In genomic region chr7:6590645-6591110, GRCh38 we compare ENCODE assay signal across 8 cellular contexts. TPM values are rescaled to one million over a fixed set of nuclear protein-coding genes. Genes with fewer than 3 reads are reported as not detected.
DNase-seq lines count a peak whose midpoint lies in the region; ATAC-seq and TF ChIP-seq lines count a peak whose summit lies in the region.

No MANE protein-coding gene starts in this region.

- peak; percentile 42 for DNase-seq in COLO829 (ENCODE audit: low spot score)
- no peak for DNase-seq in H9
- no peak for DNase-seq in SK-N-MC (ENCODE audit: low read depth, low spot score)
- DNase-seq in fibroblast of pulmonary artery (ENCODE audit: low read depth): peak; percentile 23
- DNase-seq in psoas muscle: no peak
- DNase-seq in NCI-H524 (lab: John Stamatoyannopoulos, UW): no peak
- DNase-seq in occipital lobe (lab: John Stamatoyannopoulos, UW): no peak

- H3T11ph ChIP-seq in H9 (ENCODE audit: low read length): no peak overlapping the region

- H4K5ac ChIP-seq in H9 (ENCODE audit: insufficient read length, low read depth, low read length): no peak overlapping the region

- H3K27me3 Mint-ChIP-seq in H9 (ENCODE audit: low read depth): no peaks in the 10 kb centered on the region

- no peak overlapping the region for H2BK20ac ChIP-seq in H9 (ENCODE audit: low read depth, low read length, poor library complexity, severe bottlenecking)

- H3K27ac ChIP-seq in H9 (ENCODE audit: insufficient read length, low read depth, low read length) (no peak overlapping the region), SK-N-MC (no peak overlapping the region), psoas muscle (peak overlapping the region; percentile 89)

- H2BK5ac ChIP-seq in H9 (ENCODE audit: insufficient read length, low read length): no peak overlapping the region

- no peak overlapping the region for H3K14ac ChIP-seq in H9 (ENCODE audit: insufficient read depth, low read length)

- H2AK5ac ChIP-seq in H9 (ENCODE audit: insufficient read length, low read length): no peak overlapping the region

- H3K27ac Mint-ChIP-seq in H9: peak overlapping the region in 1 of 3 experiments; percentile 75; a peak in 2 of 7 replicates

- H3K4me3 ChIP-seq in SK-N-MC (peak overlapping the region; percentile 96), fibroblast of pulmonary artery (replicated peaks; ENCODE audit: low read depth, low read length) (peak overlapping the region; percentile 70), psoas muscle (peak overlapping the region; percentile 97)

- peak overlapping the region; percentile 13 for H3K4me2 ChIP-seq in H9 (ENCODE audit: insufficient read depth, insufficient read length, low read length)

- TF ChIP-seq CTCF in H9 (conservative IDR thresholded peaks at IDR 0.05) (0 out of 3 replicates have a peak, but pooled peaks have one; percentile 11), fibroblast of pulmonary artery (IDR thresholded peaks at IDR 0.05; ENCODE audit: low read length, missing control alignments) (no peak), psoas muscle (IDR thresholded peaks at IDR 0.05) (no peak)

- WGBS in H9 (ENCODE audit: extremely low coverage, insufficient read length, low lambda C conversion rate): no CpG with 5 or more reads among the region's 10 CpGs
- WGBS in psoas muscle, 3 donors: 7 to 10% (median 10%) methylated on average over 9 to 10 of the region's 10 CpGs

- H3K56ac ChIP-seq in H9 (ENCODE audit: insufficient read length, low read depth, low read length): no peak overlapping the region

- peak overlapping the region; percentile 23 for H3K9ac ChIP-seq in H9 (ENCODE audit: extremely low read depth, insufficient read length, low read length)
- H3K9ac ChIP-seq in SK-N-MC (ENCODE audit: insufficient read length): peak overlapping the region; percentile 88

- no peak overlapping the region for H3K18ac ChIP-seq in H9 (ENCODE audit: insufficient read length, low read depth, low read length)

- no peak overlapping the region for H2BK15ac ChIP-seq in H9 (ENCODE audit: low read depth, low read length)

- no peak overlapping the region for H2BK120ac ChIP-seq in H9 (ENCODE audit: low read depth, low read length, poor library complexity, severe bottlenecking)

- H3K79me1 ChIP-seq in H9 (ENCODE audit: insufficient read depth, low read depth, low read length, poor library complexity, severe bottlenecking): no peaks in the 10 kb centered on the region

- H3K23ac ChIP-seq in H9 (ENCODE audit: insufficient read length, low read depth, low read length): no peak overlapping the region

- no peak overlapping the region for H3K4ac ChIP-seq in H9 (ENCODE audit: low read depth, low read length)

- H4K20me1 ChIP-seq in H9 (ENCODE audit: control insufficient read depth, insufficient read depth, insufficient read length): no peaks in the 10 kb centered on the region

- no peak overlapping the region for H4K8ac ChIP-seq in H9 (replicated peaks; ENCODE audit: insufficient read length, low read depth, low read length)

- H3K9me3 ChIP-seq in H9 (ENCODE audit: control insufficient read depth, low read depth, low read length): no peaks in the 10 kb centered on the region
- no peaks in the 10 kb centered on the region for H3K9me3 ChIP-seq in SK-N-MC (ENCODE audit: low read depth, low read length)
- no peaks in the 10 kb centered on the region for H3K9me3 ChIP-seq in psoas muscle

- no peaks in the 10 kb centered on the region for H3K79me2 ChIP-seq in H9 (ENCODE audit: insufficient read depth, low read length)

- peaks cover 6% of the 10 kb centered on the region for H3K23me2 ChIP-seq in H9 (ENCODE audit: insufficient read length, low read depth, low read length, poor library complexity, severe bottlenecking)

- H3K36me3 ChIP-seq in SK-N-MC (ENCODE audit: insufficient read depth, low read length) (peaks cover 24% of the 10 kb centered on the region; the same call in 1 of the 2 replicates), psoas muscle (ENCODE audit: insufficient read depth in 1 of 2, low read depth in 1 of 2) (peaks cover 12 to 82% of the 10 kb centered on the region in 2 donors)

- H2BK12ac ChIP-seq in H9 (ENCODE audit: insufficient read length, low read depth, low read length): no peak overlapping the region

- no peak overlapping the region for H2AFZ ChIP-seq in H9 (ENCODE audit: low read length)

- no peaks in the 10 kb centered on the region for H3K9me3 Mint-ChIP-seq in H9

- peak overlapping the region; percentile 81 to 92 for H3K4me3 Mint-ChIP-seq in H9

- peak in 1 of 4 donors; percentile 14 for ATAC-seq in psoas muscle
- ATAC-seq in HG02588 (IDR thresholded peaks at IDR 0.05; ENCODE audit: unreplicated experiment): no peak

- intact Hi-C loops in psoas muscle (cut with DNase I): no loop called here

- H3K27me3 ChIP-seq in H9 (ENCODE audit: insufficient read depth, low read length): no peaks in the 10 kb centered on the region
- no peaks in the 10 kb centered on the region for H3K27me3 ChIP-seq in psoas muscle (ENCODE audit: insufficient read depth in 3 of 3, low read length in 2 of 3)

- H3K4me1 Mint-ChIP-seq in H9: peaks cover 9 to 10% of the 10 kb centered on the region in 2 experiments

- H3K4me1 ChIP-seq in H9 (ENCODE audit: insufficient read depth, low read length) (no peaks in the 10 kb centered on the region), psoas muscle (peaks cover 14% of the 10 kb centered on the region)

- H4K91ac ChIP-seq in H9 (ENCODE audit: insufficient read length, low read depth, low read length): no peak overlapping the region

- peaks cover 25 to 76% (median 67%) of the 10 kb centered on the region in 3 experiments for H3K36me3 Mint-ChIP-seq in H9 (ENCODE audit: insufficient read depth in 1 of 3, low read depth in 3 of 3)

RNA-seq across cellular contexts. Expression of gene INTS15, which starts 0.9 kb away (rescaled TPM):
- total RNA-seq in H9 (2021): 41.9 and 42.9 TPM in 2 replicates
- total RNA-seq in psoas muscle: 10 to 100 TPM; 14.1 to 26.3 (median 21.3) TPM
- polyA plus RNA-seq in psoas muscle: 10 to 100 TPM; 20.3 to 46.0 (median 25.6) TPM
- 18.2 TPM for total RNA-seq in occipital lobe

RNA-seq across cellular contexts. Expression of gene ZDHHC4, which starts 13.4 kb away (rescaled TPM):
- total RNA-seq in H9 (2021): 58.9 and 62.0 TPM in 2 replicates
- total RNA-seq in psoas muscle: 10 to 100 TPM; 46.7 to 60.1 (median 56.1) TPM
- polyA plus RNA-seq in psoas muscle: 100 to 1,000 TPM in 1 of 3 donors, 10 to 100 TPM in 2; 60.0 to 112 (median 78.1) TPM
- total RNA-seq in occipital lobe: 54.4 TPM

RNA-seq across cellular contexts. Expression of gene ZNF853, which starts 24.7 kb away (rescaled TPM):
- 9.3 and 9.6 TPM in 2 replicates for total RNA-seq in H9 (2021)
- total RNA-seq in psoas muscle: 10 to 100 TPM in 3 of 4 donors, 1 to 10 TPM in 1; 7.0 to 10.5 (median 10.4) TPM
- 1 to 10 TPM; 4.4 to 7.8 (median 6.7) TPM for polyA plus RNA-seq in psoas muscle
- total RNA-seq in occipital lobe: 23.6 TPM

RNA-seq across cellular contexts. Expression of gene GRID2IP, which starts 39.4 kb away (rescaled TPM):
- total RNA-seq in H9 (2021) (1.7 TPM in 2 replicates), psoas muscle (under 1 TPM in 1 of 4 donors, not detected in 3; 0.06 TPM), occipital lobe (1.2 TPM)
- under 1 TPM in 2 of 3 donors, not detected in 1; 0.01 to 0.03 TPM for polyA plus RNA-seq in psoas muscle

RNA-seq across cellular contexts. Expression of gene ZNF316, which starts 46.4 kb away (rescaled TPM):
- 22.2 and 23.4 TPM in 2 replicates for total RNA-seq in H9 (2021)
- total RNA-seq in psoas muscle: 10 to 100 TPM; 13.9 to 21.7 (median 19.2) TPM
- 10 to 100 TPM in 2 of 3 donors, 1 to 10 TPM in 1; 9.4 to 17.8 (median 12.7) TPM for polyA plus RNA-seq in psoas muscle
- total RNA-seq in occipital lobe: 18.2 TPM

Comparison
In these comparisons a context has a peak if more than half of its experiments do, and no peak if none do; other contexts are left out.
1. DNase-seq: peak in COLO829 (single experiment) and fibroblast of pulmonary artery (single experiment); none in H9 (single experiment), SK-N-MC (single experiment), psoas muscle (0 of 2), NCI-H524 (0 of 2) and occipital lobe (single experiment).
2. Peak in every context shown above with its lines, with median percentiles within 50 percentile points of each other: H3K4me3 ChIP-seq.